8 cellular contexts compared by ENCODE assay signal in genomic region chr22:38203855-38204497, GRCh38. TPM values are rescaled to one million over a fixed set of nuclear protein-coding genes. Genes with fewer than 3 reads are reported as not detected.
DNase-seq lines count a peak whose midpoint lies in the region; ATAC-seq, FAIRE-seq and TF ChIP-seq lines count a peak whose summit lies in the region.

No MANE protein-coding gene starts in this region.

- no peak for DNase-seq in activated T-cell treated with anti-CD3 and anti-CD28 coated beads, Interleukin-2, amount 50 U/mL, for 24 hours
- no peak for DNase-seq in activated T-cell treated with anti-CD3 and anti-CD28 coated beads, Interleukin-2, amount 50 U/mL, for 1 hour
- DNase-seq in activated naive CD8-positive, alpha-beta T cell treated with anti-CD3 and anti-CD28 coated beads for 36 hours = no peak
- DNase-seq in HepG2 (ENCODE audit: low spot score) (no peak), type B pancreatic cell (ENCODE audit: extremely low spot score, unreplicated experiment) (no peak), NCI-H1048 (lab: John Stamatoyannopoulos, UW) (no peak), SHP77 (lab: John Stamatoyannopoulos, UW) (no peak)

- H3K9me3 ChIP-seq in HepG2 (ENCODE audit: low read length) = no peaks in the 10 kb centered on the region

- peaks cover 11% of the 10 kb centered on the region in 2 experiments for H3K36me3 ChIP-seq in HepG2 (replicated peaks in 1 of 2; ENCODE audit: control insufficient read depth in 1 of 2, insufficient read depth in 2 of 2, low read length in 2 of 2)

- ATAC-seq in HepG2 (no peak), HG03039 (IDR thresholded peaks at IDR 0.05; ENCODE audit: unreplicated experiment) (no peak)

- H3K4me1 ChIP-seq in HepG2 (ENCODE audit: insufficient read depth, low read length) = peaks cover 40% of the 10 kb centered on the region

- H3K9me3 Mint-ChIP-seq in activated T-cell treated with anti-CD3 and anti-CD28 coated beads, Interleukin-2, amount 50 U/mL, for 24 hours = no peaks in the 10 kb centered on the region
- no peaks in the 10 kb centered on the region for H3K9me3 Mint-ChIP-seq in activated naive CD8-positive, alpha-beta T cell treated with anti-CD3 and anti-CD28 coated beads for 36 hours
- H3K9me3 Mint-ChIP-seq in type B pancreatic cell = no peaks in the 10 kb centered on the region

- peak overlapping the region; percentile 78 to 88 (median 83) for H3K4me3 ChIP-seq in HepG2 (replicated peaks in 1 of 3; ENCODE audit: insufficient read depth in 1 of 3, low read depth in 2 of 3, low read length in 3 of 3)

- H4K20me1 ChIP-seq in HepG2 (ENCODE audit: insufficient read depth, low read length) = peaks cover 55% of the 10 kb centered on the region

- H3K36me3 Mint-ChIP-seq in activated T-cell treated with anti-CD3 and anti-CD28 coated beads, Interleukin-2, amount 50 U/mL, for 24 hours (ENCODE audit: low read depth) = peaks cover 6% of the 10 kb centered on the region
- no peaks in the 10 kb centered on the region for H3K36me3 Mint-ChIP-seq in activated naive CD8-positive, alpha-beta T cell treated with anti-CD3 and anti-CD28 coated beads for 36 hours
- H3K36me3 Mint-ChIP-seq in type B pancreatic cell = peaks cover 4% of the 10 kb centered on the region

- no peak for TF ChIP-seq EP300 in HepG2 (IDR thresholded peaks at IDR 0.05; ENCODE audit: low read depth in 2 of 2, low read length in 2 of 2)
- TF ChIP-seq EP300 in HepG2 (CRISPR knock-in tag; IDR thresholded peaks at IDR 0.05; ENCODE audit: borderline replicate concordance) = no peak

- peak in 1 of 2 experiments; percentile 30; a peak in 1 of 4 replicates for TF ChIP-seq POLR2A in HepG2 (IDR thresholded peaks at IDR 0.05; ENCODE audit: insufficient read depth in 1 of 2, low read depth in 2 of 2, low read length in 2 of 2)

- 97% methylated on average over 3 of the region's 3 CpGs for WGBS in HepG2 (ENCODE audit: low lambda C conversion rate)

- H3K27me3 Mint-ChIP-seq in activated T-cell treated with anti-CD3 and anti-CD28 coated beads, Interleukin-2, amount 50 U/mL, for 24 hours = no peaks in the 10 kb centered on the region
- no peaks in the 10 kb centered on the region for H3K27me3 Mint-ChIP-seq in activated naive CD8-positive, alpha-beta T cell treated with anti-CD3 and anti-CD28 coated beads for 36 hours
- peaks cover 3% of the 10 kb centered on the region for H3K27me3 Mint-ChIP-seq in type B pancreatic cell

- H3K4me2 ChIP-seq in HepG2 (ENCODE audit: low read depth, low read length) = peak overlapping the region; percentile 87

- peak overlapping the region; percentile 85 for H3K27ac Mint-ChIP-seq in activated T-cell treated with anti-CD3 and anti-CD28 coated beads, Interleukin-2, amount 50 U/mL, for 24 hours
- H3K27ac Mint-ChIP-seq in activated naive CD8-positive, alpha-beta T cell treated with anti-CD3 and anti-CD28 coated beads for 36 hours = no peak overlapping the region
- peak overlapping the region; percentile 95 for H3K27ac Mint-ChIP-seq in type B pancreatic cell

- H3K79me2 ChIP-seq in HepG2 (ENCODE audit: insufficient read depth, low read length) = peaks cover 59% of the 10 kb centered on the region

- TF ChIP-seq RAD21 in HepG2 (CRISPR knock-in tag; IDR thresholded peaks at IDR 0.05) = no peak

- CTCF ChIA-PET in HepG2 (lab: Yijun Ruan, JAX; ENCODE audit: low intra/inter-chr PET ratio, low total read pairs) = no interaction called here

- no peak for FAIRE-seq in HepG2 (lab: Jason Lieb, UNC)

- no peak overlapping the region for H3K27ac ChIP-seq in HepG2 (ENCODE audit: extremely low read length, insufficient read depth, low read length)

- TF ChIP-seq CTCF in HepG2 (CRISPR knock-in tag; IDR thresholded peaks at IDR 0.05) (no peak), type B pancreatic cell (conservative IDR thresholded peaks at IDR 0.05) (no peak)

- H3K9ac ChIP-seq in HepG2 (ENCODE audit: insufficient read depth, low read depth, low read length) = peak overlapping the region; percentile 98; the same call in 1 of the 2 replicates

- intact Hi-C loops in HepG2 (cut with micrococcal nuclease; ENCODE audit: unreplicated experiment) = loop anchor here (5.0 kb wide), 1 partner anchor 92 kb away; the partner anchor contains the start of gene BAIAP2L2

- POLR2A ChIA-PET in HepG2 (lab: Yijun Ruan, JAX) = interaction anchor here (0.6 to 3.3 kb wide), 5 partner anchors 8 to 112 kb away, joined by 3 to 26 read pairs (median 3); partner anchors contain the start of gene PLA2G6

- H3K27me3 ChIP-seq in HepG2 (ENCODE audit: control insufficient read depth in 1 of 2, insufficient read depth in 2 of 2, low read length in 2 of 2) = no peaks in the 10 kb centered on the region

- in situ Hi-C loops in HepG2 (cut with HindIII; ENCODE audit: extremely low pct_ligation_motif_present, low pct_unique_long_range_greater_than_20kb) = loop anchor here (10.0 kb wide), 1 partner anchor 89 kb away; the partner anchor contains the start of gene BAIAP2L2

- H3K4me3 Mint-ChIP-seq in activated T-cell treated with anti-CD3 and anti-CD28 coated beads, Interleukin-2, amount 50 U/mL, for 24 hours = peak overlapping the region; percentile 85
- peak overlapping the region; percentile 0 for H3K4me3 Mint-ChIP-seq in activated naive CD8-positive, alpha-beta T cell treated with anti-CD3 and anti-CD28 coated beads for 36 hours
- H3K4me3 Mint-ChIP-seq in type B pancreatic cell = peak overlapping the region; percentile 90

- H3K4me1 Mint-ChIP-seq in activated T-cell treated with anti-CD3 and anti-CD28 coated beads, Interleukin-2, amount 50 U/mL, for 24 hours (ENCODE audit: low read depth) = peaks cover 46% of the 10 kb centered on the region
- H3K4me1 Mint-ChIP-seq in activated naive CD8-positive, alpha-beta T cell treated with anti-CD3 and anti-CD28 coated beads for 36 hours = peaks cover 32% of the 10 kb centered on the region
- peaks cover 21% of the 10 kb centered on the region for H3K4me1 Mint-ChIP-seq in type B pancreatic cell (ENCODE audit: unreplicated experiment)

- no TSS peak for BruUV-seq in HepG2 (replicated peaks; lab: Mats Ljungman, UMichigan)

- no peak overlapping the region for H2AFZ ChIP-seq in HepG2 (ENCODE audit: low read length)

TF ChIP-seq in HepG2, 621 proteins besides CTCF, POLR2A, EP300 and RAD21:
- peak; percentile 52; the same call in 1 of the 2 replicates for TF ChIP-seq ZNF3 (CRISPR knock-in tag; IDR thresholded peaks at IDR 0.05)
- TF ChIP-seq ZMYM4 (CRISPR knock-in tag; IDR thresholded peaks at IDR 0.05) = no peak

RNA-seq across cellular contexts. Expression of gene MAFF, which starts 2.2 kb away (rescaled TPM):
- 1 to 10 TPM; 8.5 to 8.6 TPM for total RNA-seq in activated naive CD8-positive, alpha-beta T cell treated with anti-CD3 and anti-CD28 coated beads for 36 hours
- total RNA-seq in HepG2 (2016; rRNA removed; fragmentation: Illumina TruSeq; extraction: Trizol) (3.1 and 5.4 TPM in 2 replicates), type B pancreatic cell (ENCODE audit: low replicate concordance) (14.6 and 60.9 TPM in 2 replicates)
- 1.1 and 1.3 TPM in 2 replicates for total RNA-seq in HepG2 (2016; cell fraction: cytosol; rRNA removed; fragmentation: Illumina TruSeq; extraction: Trizol; ENCODE audit: low read depth)
- 3.7 and 5.5 TPM in 2 replicates for total RNA-seq in HepG2 (2016; cell fraction: insoluble cytoplasmic fraction; rRNA removed; fragmentation: Illumina TruSeq; extraction: Trizol)
- 2.3 and 2.5 TPM in 2 replicates for total RNA-seq in HepG2 (2016; cell fraction: membrane; rRNA removed; fragmentation: Illumina TruSeq; extraction: Trizol)
- total RNA-seq in HepG2 (2016; cell fraction: nucleus; rRNA removed; fragmentation: Illumina TruSeq; extraction: Trizol) = 4.4 and 6.4 TPM in 2 replicates
- 14.3 and 17.1 TPM in 2 replicates for polyA plus RNA-seq in HepG2 (2011; rRNA removed)
- polyA plus RNA-seq in HepG2 (2011; cell fraction: cytosol; rRNA removed) = 15.6 and 18.3 TPM in 2 replicates
- 15.7 and 16.6 TPM in 2 replicates for polyA plus RNA-seq in HepG2 (2011; cell fraction: nucleus; rRNA removed)
- polyA plus RNA-seq in HepG2 (2012) = 12.4 and 26.2 TPM in 2 replicates
- polyA plus RNA-seq in HepG2 (2016; cell fraction: cytosol; fragmentation: Illumina TruSeq; extraction: Trizol; ENCODE audit: low read depth) = 0.70 and 0.71 TPM in 2 replicates
- polyA plus RNA-seq in HepG2 (2016; cell fraction: insoluble cytoplasmic fraction; fragmentation: Illumina TruSeq; extraction: Trizol; ENCODE audit: low read depth) = 3.5 and 3.7 TPM in 2 replicates
- 1.2 and 1.9 TPM in 2 replicates for polyA plus RNA-seq in HepG2 (2016; cell fraction: membrane; fragmentation: Illumina TruSeq; extraction: Trizol; ENCODE audit: low read depth)
- polyA plus RNA-seq in HepG2 (2016; cell fraction: nucleus; fragmentation: Illumina TruSeq; extraction: Trizol; ENCODE audit: insufficient read depth, low read depth) = 7.1 and 7.9 TPM in 2 replicates
- 2.5 and 12.3 TPM in 2 replicates for polyA minus RNA-seq in HepG2 (2011; rRNA and poly(A)+ RNA removed; ENCODE audit: low replicate concordance)
- 11.3 and 12.8 TPM in 2 replicates for polyA minus RNA-seq in HepG2 (2011; cell fraction: cytosol; rRNA and poly(A)+ RNA removed)
- polyA minus RNA-seq in HepG2 (2011; cell fraction: nucleus; rRNA and poly(A)+ RNA removed) = 7.3 and 8.1 TPM in 2 replicates

RNA-seq across cellular contexts. Expression of gene PLA2G6, which starts 22.3 kb away (rescaled TPM):
- total RNA-seq in activated naive CD8-positive, alpha-beta T cell treated with anti-CD3 and anti-CD28 coated beads for 36 hours = 10 to 100 TPM; 31.5 to 32.2 TPM
- total RNA-seq in HepG2 (2016; rRNA removed; fragmentation: Illumina TruSeq; extraction: Trizol) = 1.8 and 4.8 TPM in 2 replicates
- 0.61 and 0.71 TPM in 2 replicates for total RNA-seq in HepG2 (2016; cell fraction: cytosol; rRNA removed; fragmentation: Illumina TruSeq; extraction: Trizol; ENCODE audit: low read depth)
- total RNA-seq in HepG2 (2016; cell fraction: insoluble cytoplasmic fraction; rRNA removed; fragmentation: Illumina TruSeq; extraction: Trizol) = 1.9 and 5.2 TPM in 2 replicates
- total RNA-seq in HepG2 (2016; cell fraction: membrane; rRNA removed; fragmentation: Illumina TruSeq; extraction: Trizol) = 1.3 TPM in 2 replicates
- total RNA-seq in HepG2 (2016; cell fraction: nucleus; rRNA removed; fragmentation: Illumina TruSeq; extraction: Trizol) = 8.4 and 11.2 TPM in 2 replicates
- 11.5 and 12.3 TPM in 2 replicates for polyA plus RNA-seq in HepG2 (2011; rRNA removed)
- polyA plus RNA-seq in HepG2 (2011; cell fraction: cytosol; rRNA removed) = 2.7 and 3.9 TPM in 2 replicates
- 73.3 and 101 TPM in 2 replicates for polyA plus RNA-seq in HepG2 (2011; cell fraction: nucleus; rRNA removed)
- 6.5 and 7.3 TPM in 2 replicates for polyA plus RNA-seq in HepG2 (2012)
- polyA plus RNA-seq in HepG2 (2016; cell fraction: cytosol; fragmentation: Illumina TruSeq; extraction: Trizol; ENCODE audit: low read depth) = 0.44 and 0.53 TPM in 2 replicates
- 0.96 and 1.7 TPM in 2 replicates for polyA plus RNA-seq in HepG2 (2016; cell fraction: insoluble cytoplasmic fraction; fragmentation: Illumina TruSeq; extraction: Trizol; ENCODE audit: low read depth)
- polyA plus RNA-seq in HepG2 (2016; cell fraction: membrane; fragmentation: Illumina TruSeq; extraction: Trizol; ENCODE audit: low read depth) = 0.88 and 1.6 TPM in 2 replicates
- 22.2 and 23.2 TPM in 2 replicates for polyA plus RNA-seq in HepG2 (2016; cell fraction: nucleus; fragmentation: Illumina TruSeq; extraction: Trizol; ENCODE audit: insufficient read depth, low read depth)
- 27.4 and 36.9 TPM in 2 replicates for polyA minus RNA-seq in HepG2 (2011; rRNA and poly(A)+ RNA removed; ENCODE audit: low replicate concordance)
- polyA minus RNA-seq in HepG2 (2011; cell fraction: cytosol; rRNA and poly(A)+ RNA removed) = 2.6 and 3.8 TPM in 2 replicates
- 21.3 and 31.8 TPM in 2 replicates for polyA minus RNA-seq in HepG2 (2011; cell fraction: nucleus; rRNA and poly(A)+ RNA removed)
- total RNA-seq in type B pancreatic cell (ENCODE audit: low replicate concordance) = 64.1 and 78.6 TPM in 2 replicates

Comparison
In these comparisons a context has a peak if more than half of its experiments do, and no peak if none do; other contexts are left out.
1. H3K4me3 Mint-ChIP-seq: peak in every context shown above with its lines; median percentile 90 in type B pancreatic cell; 85 in activated T-cell treated with anti-CD3 and anti-CD28 coated beads, Interleukin-2, amount 50 U/mL, for 24 hours; 0 in activated naive CD8-positive, alpha-beta T cell treated with anti-CD3 and anti-CD28 coated beads for 36 hours.